Comparison of ENCODE assay signal across 2 cellular contexts in the genomic region with DNA sequence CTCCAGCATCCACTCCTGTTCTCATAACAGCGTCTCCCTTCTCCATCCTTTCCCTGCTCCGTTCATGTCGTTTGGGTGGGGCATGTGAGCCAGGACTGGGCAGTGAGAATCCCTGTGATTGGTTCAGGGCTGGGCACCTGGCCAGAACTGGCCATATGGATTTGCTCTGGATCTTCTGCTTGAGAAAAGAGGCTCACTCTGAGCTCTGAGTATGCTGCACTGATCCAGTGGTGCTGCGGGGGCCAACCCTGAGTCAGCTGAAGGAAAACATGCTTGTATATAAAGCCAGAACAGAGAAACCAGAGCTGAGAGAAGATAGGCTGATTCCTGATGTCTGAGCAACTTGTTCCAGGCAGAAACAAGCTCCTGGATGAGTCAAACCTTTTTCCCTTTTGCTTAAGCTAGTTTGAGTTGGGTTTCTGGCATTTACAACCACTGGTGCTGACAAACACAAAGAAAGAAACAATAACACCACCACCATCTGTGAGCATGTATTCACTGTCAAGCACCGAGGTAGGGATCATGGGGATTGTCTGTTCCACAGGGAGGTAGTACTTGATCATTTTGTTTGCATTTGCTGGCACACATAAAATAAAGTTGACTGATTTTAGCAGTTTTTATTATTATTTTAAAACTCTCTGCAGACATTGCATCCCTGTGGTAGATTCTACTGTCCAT.
A peak's percentile ranks its signal among the peaks of the same experiment; 100 is the strongest.
TF ChIP-seq lines count a peak whose summit lies in the region.

No MANE protein-coding gene starts in this region.

TF ChIP-seq in K562, 482 proteins besides CTCF, POLR2A, EP300 and RAD21:
- TF ChIP-seq SREBF1 (IDR thresholded peaks at IDR 0.05; ENCODE audit: borderline replicate concordance, low read depth, low read length) (no peak), NFIC (IDR thresholded peaks at IDR 0.05) (peak; percentile 69), LEF1 (IDR thresholded peaks at IDR 0.05) (no peak), HMGN3 (IDR thresholded peaks at IDR 0.05; ENCODE audit: borderline replicate concordance, extremely low read depth, insufficient read length, low read depth, low read length) (no peak), XRCC3 (IDR thresholded peaks at IDR 0.05) (no peak), PHF20 (IDR thresholded peaks at IDR 0.05; ENCODE audit: partially characterized antibody) (no peak), RAD51 (IDR thresholded peaks at IDR 0.05; ENCODE audit: borderline replicate concordance, low read depth) (no peak)
- TF ChIP-seq, protein P1, sequence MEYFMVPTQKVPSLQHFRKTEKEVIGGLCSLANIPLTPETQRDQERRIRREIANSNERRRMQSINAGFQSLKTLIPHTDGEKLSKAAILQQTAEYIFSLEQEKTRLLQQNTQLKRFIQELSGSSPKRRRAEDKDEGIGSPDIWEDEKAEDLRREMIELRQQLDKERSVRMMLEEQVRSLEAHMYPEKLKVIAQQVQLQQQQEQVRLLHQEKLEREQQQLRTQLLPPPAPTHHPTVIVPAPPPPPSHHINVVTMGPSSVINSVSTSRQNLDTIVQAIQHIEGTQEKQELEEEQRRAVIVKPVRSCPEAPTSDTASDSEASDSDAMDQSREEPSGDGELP (CRISPR knock-in tag; IDR thresholded peaks at IDR 0.05; ENCODE audit: borderline replicate concordance): 0 out of 2 replicates have a peak, but pooled peaks have one; percentile 15
TF ChIP-seq in K562: peak in this region for 2.

TF ChIP-seq in liver, 16 proteins besides CTCF, POLR2A, EP300 and RAD21:
- TF ChIP-seq, protein P2, sequence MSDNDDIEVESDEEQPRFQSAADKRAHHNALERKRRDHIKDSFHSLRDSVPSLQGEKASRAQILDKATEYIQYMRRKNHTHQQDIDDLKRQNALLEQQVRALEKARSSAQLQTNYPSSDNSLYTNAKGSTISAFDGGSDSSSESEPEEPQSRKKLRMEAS (IDR thresholded peaks at IDR 0.05): no peak
- TF ChIP-seq NR2F2 (IDR thresholded peaks at IDR 0.05) (no peak), JUND (IDR thresholded peaks at IDR 0.05) (no peak), TAF1 (conservative IDR thresholded peaks at IDR 0.05) (no peak), SP1 (IDR thresholded peaks at IDR 0.05) (no peak), FOXA2 (IDR thresholded peaks at IDR 0.05) (no peak), HNF4G (IDR thresholded peaks at IDR 0.05) (no peak), YY1 (IDR thresholded peaks at IDR 0.05) (no peak), EGR1 (IDR thresholded peaks at IDR 0.05; ENCODE audit: low read depth in 2 of 2) (no peak), RXRA (IDR thresholded peaks at IDR 0.05) (no peak), HNF4A (conservative IDR thresholded peaks at IDR 0.05) (no peak), FOXA1 (IDR thresholded peaks at IDR 0.05) (no peak), GABPA (IDR thresholded peaks at IDR 0.05 in 1 of 2, conservative IDR thresholded peaks at IDR 0.05 in 1 of 2) (no peak)
- TF ChIP-seq, protein P3, sequence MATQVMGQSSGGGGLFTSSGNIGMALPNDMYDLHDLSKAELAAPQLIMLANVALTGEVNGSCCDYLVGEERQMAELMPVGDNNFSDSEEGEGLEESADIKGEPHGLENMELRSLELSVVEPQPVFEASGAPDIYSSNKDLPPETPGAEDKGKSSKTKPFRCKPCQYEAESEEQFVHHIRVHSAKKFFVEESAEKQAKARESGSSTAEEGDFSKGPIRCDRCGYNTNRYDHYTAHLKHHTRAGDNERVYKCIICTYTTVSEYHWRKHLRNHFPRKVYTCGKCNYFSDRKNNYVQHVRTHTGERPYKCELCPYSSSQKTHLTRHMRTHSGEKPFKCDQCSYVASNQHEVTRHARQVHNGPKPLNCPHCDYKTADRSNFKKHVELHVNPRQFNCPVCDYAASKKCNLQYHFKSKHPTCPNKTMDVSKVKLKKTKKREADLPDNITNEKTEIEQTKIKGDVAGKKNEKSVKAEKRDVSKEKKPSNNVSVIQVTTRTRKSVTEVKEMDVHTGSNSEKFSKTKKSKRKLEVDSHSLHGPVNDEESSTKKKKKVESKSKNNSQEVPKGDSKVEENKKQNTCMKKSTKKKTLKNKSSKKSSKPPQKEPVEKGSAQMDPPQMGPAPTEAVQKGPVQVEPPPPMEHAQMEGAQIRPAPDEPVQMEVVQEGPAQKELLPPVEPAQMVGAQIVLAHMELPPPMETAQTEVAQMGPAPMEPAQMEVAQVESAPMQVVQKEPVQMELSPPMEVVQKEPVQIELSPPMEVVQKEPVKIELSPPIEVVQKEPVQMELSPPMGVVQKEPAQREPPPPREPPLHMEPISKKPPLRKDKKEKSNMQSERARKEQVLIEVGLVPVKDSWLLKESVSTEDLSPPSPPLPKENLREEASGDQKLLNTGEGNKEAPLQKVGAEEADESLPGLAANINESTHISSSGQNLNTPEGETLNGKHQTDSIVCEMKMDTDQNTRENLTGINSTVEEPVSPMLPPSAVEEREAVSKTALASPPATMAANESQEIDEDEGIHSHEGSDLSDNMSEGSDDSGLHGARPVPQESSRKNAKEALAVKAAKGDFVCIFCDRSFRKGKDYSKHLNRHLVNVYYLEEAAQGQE (IDR thresholded peaks at IDR 0.05): no peak
- TF ChIP-seq, protein P4, sequence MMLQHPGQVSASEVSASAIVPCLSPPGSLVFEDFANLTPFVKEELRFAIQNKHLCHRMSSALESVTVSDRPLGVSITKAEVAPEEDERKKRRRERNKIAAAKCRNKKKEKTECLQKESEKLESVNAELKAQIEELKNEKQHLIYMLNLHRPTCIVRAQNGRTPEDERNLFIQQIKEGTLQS (IDR thresholded peaks at IDR 0.05): no peak
- TF ChIP-seq, protein P5, sequence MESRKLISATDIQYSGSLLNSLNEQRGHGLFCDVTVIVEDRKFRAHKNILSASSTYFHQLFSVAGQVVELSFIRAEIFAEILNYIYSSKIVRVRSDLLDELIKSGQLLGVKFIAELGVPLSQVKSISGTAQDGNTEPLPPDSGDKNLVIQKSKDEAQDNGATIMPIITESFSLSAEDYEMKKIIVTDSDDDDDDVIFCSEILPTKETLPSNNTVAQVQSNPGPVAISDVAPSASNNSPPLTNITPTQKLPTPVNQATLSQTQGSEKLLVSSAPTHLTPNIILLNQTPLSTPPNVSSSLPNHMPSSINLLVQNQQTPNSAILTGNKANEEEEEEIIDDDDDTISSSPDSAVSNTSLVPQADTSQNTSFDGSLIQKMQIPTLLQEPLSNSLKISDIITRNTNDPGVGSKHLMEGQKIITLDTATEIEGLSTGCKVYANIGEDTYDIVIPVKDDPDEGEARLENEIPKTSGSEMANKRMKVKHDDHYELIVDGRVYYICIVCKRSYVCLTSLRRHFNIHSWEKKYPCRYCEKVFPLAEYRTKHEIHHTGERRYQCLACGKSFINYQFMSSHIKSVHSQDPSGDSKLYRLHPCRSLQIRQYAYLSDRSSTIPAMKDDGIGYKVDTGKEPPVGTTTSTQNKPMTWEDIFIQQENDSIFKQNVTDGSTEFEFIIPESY (IDR thresholded peaks at IDR 0.05): no peak
TF ChIP-seq in liver: peak in this region for 0.
